In the genomic region with DNA sequence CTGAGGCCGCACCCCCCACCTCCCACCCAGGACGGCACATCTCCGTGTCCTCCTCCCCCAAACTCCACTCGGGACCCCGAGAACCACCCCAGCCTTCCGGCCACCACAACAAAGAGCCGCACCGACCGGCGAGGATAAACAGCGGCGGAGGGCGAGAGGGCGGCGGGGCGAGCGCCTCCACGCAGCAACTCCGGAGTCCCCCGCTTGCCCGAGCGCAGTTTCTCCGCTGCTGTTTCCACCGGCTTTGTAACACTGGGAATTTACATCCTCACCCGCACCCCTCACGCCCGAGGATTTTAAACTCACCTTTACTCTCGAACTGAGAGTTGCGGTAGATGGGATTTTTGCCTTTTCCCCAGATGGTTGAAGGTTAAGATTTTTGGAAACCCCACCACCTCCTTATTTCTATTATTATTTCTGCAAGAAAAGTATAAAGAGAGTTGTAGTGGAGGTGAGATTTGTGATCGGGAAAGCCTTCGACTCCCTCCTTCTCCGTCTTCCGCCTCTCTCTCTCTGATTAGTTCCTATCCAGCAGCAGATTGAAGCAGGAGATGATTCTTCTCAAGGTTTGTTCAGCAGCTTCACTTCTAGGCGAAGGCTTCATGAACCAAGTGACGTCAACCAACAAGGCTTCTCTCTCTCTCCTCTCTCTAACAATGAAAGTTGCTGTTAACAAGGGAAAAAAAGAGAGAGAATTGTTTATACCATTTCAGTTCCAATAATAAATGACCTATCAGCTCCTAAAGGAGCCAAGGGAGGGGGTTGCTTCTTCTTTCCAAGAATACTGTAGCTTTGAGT, we compare ENCODE assay signal across 1 cellular context.
TF ChIP-seq lines count a peak whose summit lies in the region.

Gene BAZ2B, minus strand, starts transcription at position 613 of the 798 bp plus-strand sequence. CDS start 137,829 bp downstream, outside the sequence.

TF ChIP-seq in HepG2, 621 proteins besides CTCF, POLR2A, EP300 and RAD21 (continued from another document):
- TF ChIP-seq AFF4 (CRISPR knock-in tag; IDR thresholded peaks at IDR 0.05) (peak; percentile 14; the same call in 1 of the 2 replicates), NRL (CRISPR knock-in tag; IDR thresholded peaks at IDR 0.05; ENCODE audit: borderline replicate concordance) (no peak; the same call in 1 of the 2 replicates), GTF3A (CRISPR knock-in tag; conservative IDR thresholded peaks at IDR 0.05) (0 out of 2 replicates have a peak, but pooled peaks have one; percentile 38), KDM2A (CRISPR knock-in tag; IDR thresholded peaks at IDR 0.05; ENCODE audit: borderline replicate concordance, low read depth) (peak; percentile 61; the same call in 1 of the 2 replicates), ZNF619 (CRISPR knock-in tag; IDR thresholded peaks at IDR 0.05) (no peak), SUZ12 (IDR thresholded peaks at IDR 0.05; ENCODE audit: low read depth, low read length) (no peak)
TF ChIP-seq in HepG2: peak in this region for 85.
